ENCODE assay signal across 9 cellular contexts in the genomic region with DNA sequence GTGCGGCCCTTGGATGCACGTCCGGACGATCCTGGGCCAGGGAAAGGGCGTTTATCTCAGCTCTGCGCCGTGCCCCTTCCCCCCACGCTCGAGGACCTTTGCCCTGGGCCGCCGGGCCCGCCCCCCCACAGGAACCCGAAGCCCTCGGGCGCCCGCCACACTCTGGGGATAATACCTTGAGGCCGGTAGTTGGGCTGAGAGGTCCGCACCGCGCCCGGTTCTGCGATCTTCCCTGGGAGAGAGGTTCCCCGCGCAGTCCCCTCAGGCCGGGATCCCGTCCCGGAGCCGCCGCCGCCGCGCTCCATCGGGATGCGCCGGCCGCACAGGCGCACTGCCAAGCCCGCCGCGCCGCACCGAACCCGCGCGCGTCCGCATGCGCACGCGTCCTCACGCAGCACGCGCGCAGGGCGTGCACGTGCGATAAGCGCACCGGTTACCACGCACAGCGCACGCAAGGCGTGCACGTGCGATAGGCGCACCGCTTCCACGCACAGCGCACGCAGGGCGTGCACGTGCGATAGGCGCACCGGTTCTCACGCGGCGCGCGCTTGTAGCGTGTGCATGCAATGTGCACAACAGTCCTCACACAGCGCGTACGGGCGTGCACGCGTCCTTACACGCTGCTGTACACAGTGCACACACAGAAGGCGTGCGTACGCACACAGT. TPM values are rescaled to one million over a fixed set of nuclear protein-coding genes. Genes with fewer than 3 reads are reported as not detected.
DNase-seq lines count a peak whose midpoint lies in the region; ATAC-seq and TF ChIP-seq lines count a peak whose summit lies in the region.
"Had no signal": no experiment of that assay in that cellular context is flagged by ENCODE, and none has a peak within 500 bp of the region (broad histone marks: within the 10 kb centered on the region; RNA-seq: fewer than 3 reads in every experiment).

A gene (minus strand): TSS at position 333 of the 666 bp plus-strand sequence. CDS start 28 bp downstream, at position 305.

- no TSS peak for BruUV-seq in Calu3 (replicated peaks; lab: Mats Ljungman, UMichigan)

- H3K9me3 Mint-ChIP-seq in Calu3 (ENCODE audit: low read depth, unreplicated experiment) (no peaks in the 10 kb centered on the region), glutamatergic neuron (ENCODE audit: unreplicated experiment) (no peaks in the 10 kb centered on the region)

- peaks cover 0 to 16% (median 0%) of the 10 kb centered on the region in 3 donors for H3K27me3 ChIP-seq in psoas muscle (ENCODE audit: insufficient read depth in 3 of 3, low read length in 2 of 3)

- TF ChIP-seq CTCF in Calu3 (IDR thresholded peaks at IDR 0.05; ENCODE audit: unreplicated experiment): no peak
- no peak for TF ChIP-seq CTCF in glutamatergic neuron (IDR thresholded peaks at IDR 0.05; ENCODE audit: partially characterized antibody, unreplicated experiment)
- TF ChIP-seq CTCF in psoas muscle (IDR thresholded peaks at IDR 0.05): no peak

- H3K27ac Mint-ChIP-seq in Calu3 (ENCODE audit: unreplicated experiment) (no peak within 1 kb of the TSS), glutamatergic neuron (ENCODE audit: unreplicated experiment) (no peak within 1 kb of the TSS)

- no peaks in the 10 kb centered on the region for H3K4me1 ChIP-seq in psoas muscle

- H3K27me3 Mint-ChIP-seq in Calu3 (ENCODE audit: unreplicated experiment): no peaks in the 10 kb centered on the region
- peaks cover 1% of the 10 kb centered on the region for H3K27me3 Mint-ChIP-seq in glutamatergic neuron (ENCODE audit: unreplicated experiment)

- H3K4me1 Mint-ChIP-seq in Calu3 (ENCODE audit: low read depth, unreplicated experiment): peaks cover 25% of the 10 kb centered on the region
- H3K4me1 Mint-ChIP-seq in glutamatergic neuron (ENCODE audit: low read depth, unreplicated experiment): peaks cover 1% of the 10 kb centered on the region

- intact Hi-C loops in Calu3 (cut with micrococcal nuclease; ENCODE audit: unreplicated experiment) (loop anchor here (5.0 kb wide), 1 partner anchor 209 kb away; no protein-coding TSS in a partner anchor), psoas muscle (cut with DNase I) (loop anchor here in 1 of 2 donors (10.0 kb wide), 1 partner anchor 222 kb away; no protein-coding TSS in a partner anchor)

- peak; percentile 27 to 53 (median 38) for ATAC-seq in psoas muscle
- ATAC-seq: GM12878 had no signal

- H3K36me3 ChIP-seq in psoas muscle (ENCODE audit: insufficient read depth in 1 of 2, low read depth in 1 of 2): no peaks in the 10 kb centered on the region

- CTCF ChIA-PET in Calu3 (lab: Charles Lee): no interaction called here

- DNase-seq in Calu3: peak; percentile 11
- peak; percentile 40 for DNase-seq in SW480 (ENCODE audit: low spot score)
- peak; percentile 42 for DNase-seq in glutamatergic neuron
- no peak for DNase-seq in psoas muscle
- no peak for DNase-seq in dedifferentiated amniotic fluid mesenchymal stem cell (ENCODE audit: extremely low spot score)
- no peak for DNase-seq in HPDE6-E6E7 (ENCODE audit: extremely low spot score)
- no peak for DNase-seq in Kasumi-1 (lab: John Stamatoyannopoulos, UW)
- no peak for DNase-seq in GDM1 (lab: John Stamatoyannopoulos, UW)

- H3K9me3 ChIP-seq in psoas muscle: no peaks in the 10 kb centered on the region

- peak within 1 kb of the TSS; percentile 73 for H3K4me3 Mint-ChIP-seq in Calu3 (ENCODE audit: low read depth, unreplicated experiment)
- peak within 1 kb of the TSS; percentile 80 for H3K4me3 Mint-ChIP-seq in glutamatergic neuron (ENCODE audit: unreplicated experiment)

- WGBS in psoas muscle, 3 donors: 16 to 32% (median 26%) methylated on average over 45 to 90 of the region's 91 CpGs

- H3K27ac ChIP-seq in psoas muscle: no peak within 1 kb of the TSS

- peak within 1 kb of the TSS; percentile 53 for H3K4me3 ChIP-seq in psoas muscle
- H3K4me3 ChIP-seq: GM12878 had no signal

- H3K36me3 Mint-ChIP-seq in Calu3 (ENCODE audit: insufficient read depth, unreplicated experiment) (peaks cover 12% of the 10 kb centered on the region), glutamatergic neuron (ENCODE audit: unreplicated experiment) (no peaks in the 10 kb centered on the region)

RNA-seq across cellular contexts. Expression of the gene that starts here (rescaled TPM):
- total RNA-seq in Calu3 (2022): 2.6 and 4.0 TPM in 2 replicates
- total RNA-seq in glutamatergic neuron (ENCODE audit: unreplicated experiment): 3.0 TPM
- 1 to 10 TPM in 1 of 4 donors, under 1 TPM in 2, not detected in 1; 0.32 to 1.2 (median 0.48) TPM for total RNA-seq in psoas muscle
- polyA plus RNA-seq in psoas muscle: under 1 TPM; 0.07 to 0.55 (median 0.43) TPM

Comparison
In these comparisons a context has a peak if more than half of its experiments do, and no peak if none do; other contexts are left out.
1. DNase-seq: peak in Calu3 (single experiment), SW480 (single experiment) and glutamatergic neuron (single experiment); none in psoas muscle (0 of 2), dedifferentiated amniotic fluid mesenchymal stem cell (single experiment), HPDE6-E6E7 (single experiment), Kasumi-1 (0 of 2) and GDM1 (single experiment).